In the genomic region with DNA sequence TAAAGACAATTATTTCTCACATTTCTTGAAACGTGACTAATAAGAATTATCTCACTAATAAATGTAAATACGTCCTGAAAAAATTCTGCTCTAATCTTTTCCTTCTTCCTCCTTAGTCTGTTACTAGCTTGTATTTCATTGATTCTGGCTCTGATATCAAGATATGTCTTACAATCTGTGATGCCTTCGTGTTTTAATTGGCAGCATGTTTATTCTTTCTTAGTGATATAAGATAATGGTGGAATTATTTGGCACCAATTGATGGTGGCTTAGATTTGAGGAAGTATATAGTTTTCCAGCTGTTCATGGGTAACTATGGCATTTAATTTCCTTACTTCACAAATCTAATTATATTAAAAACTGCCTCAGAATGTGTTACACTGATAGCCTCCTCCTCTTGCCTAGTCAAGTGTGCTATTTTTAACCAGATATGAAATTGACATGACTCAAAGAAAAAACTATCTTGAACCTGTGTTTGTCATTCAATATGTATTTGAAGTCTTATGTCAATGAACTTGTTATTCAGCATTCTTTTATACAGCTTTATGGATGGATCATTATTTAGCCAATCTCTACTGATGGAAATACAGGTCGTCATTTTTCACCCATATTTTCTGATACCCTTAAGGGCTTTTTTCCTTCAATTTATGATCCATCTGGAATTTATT, we compare ENCODE assay signal across 16 cellular contexts. TPM values are rescaled to one million over a fixed set of nuclear protein-coding genes. Genes with fewer than 3 reads are reported as not detected.
DNase-seq lines count a peak whose midpoint lies in the region; ATAC-seq and TF ChIP-seq lines count a peak whose summit lies in the region.
"Had no signal": no experiment of that assay in that cellular context is flagged by ENCODE, and none has a peak within 500 bp of the region (broad histone marks: within the 10 kb centered on the region; RNA-seq: fewer than 3 reads in every experiment).

No MANE protein-coding gene starts in this region.

- TF ChIP-seq CTCF in Calu3 (IDR thresholded peaks at IDR 0.05; ENCODE audit: unreplicated experiment) (no peak), mammary epithelial cell (conservative IDR thresholded peaks at IDR 0.05 in 1 of 2, IDR thresholded peaks at IDR 0.05 in 1 of 2; ENCODE audit: extremely low read depth in 1 of 2, insufficient read depth in 1 of 2, low read depth in 1 of 2, low read length in 2 of 2) (no peak), right atrium auricular region (IDR thresholded peaks at IDR 0.05) (no peak)

- no peak overlapping the region for H3K4me3 ChIP-seq in mammary epithelial cell (replicated peaks in 1 of 3; ENCODE audit: insufficient read depth in 1 of 3, low read depth in 2 of 3, low read length in 3 of 3)
- H3K4me3 ChIP-seq in right atrium auricular region, result no peak overlapping the region
- H3K4me3 ChIP-seq: PC-9 had no signal

- intact Hi-C loops in Calu3 (cut with micrococcal nuclease; ENCODE audit: unreplicated experiment) (loop anchor here (5.0 kb wide), 1 partner anchor 41 kb away; no protein-coding TSS in a partner anchor), mammary epithelial cell (cut with micrococcal nuclease) (loop anchor here (10.0 kb wide), 1 partner anchor 98 kb away; no protein-coding TSS in a partner anchor)

- H4K20me1 ChIP-seq in mammary epithelial cell (ENCODE audit: insufficient read depth, low read length), result peaks cover 2% of the 10 kb centered on the region

- H3K27me3 Mint-ChIP-seq in Calu3 (ENCODE audit: unreplicated experiment), result no peaks in the 10 kb centered on the region

- CTCF ChIA-PET in Calu3 (lab: Charles Lee), result no interaction called here
- CTCF ChIA-PET in mammary epithelial cell (lab: Charles Lee; ENCODE audit: low non-redundant PET), result no interaction called here

- no peaks in the 10 kb centered on the region for H3K9me3 Mint-ChIP-seq in Calu3 (ENCODE audit: low read depth, unreplicated experiment)
- H3K9me3 Mint-ChIP-seq: CD8-positive, alpha-beta T cell had no signal

- H3K79me2 ChIP-seq in mammary epithelial cell (ENCODE audit: insufficient read depth, low read length), result peaks cover 90% of the 10 kb centered on the region

- H2AFZ ChIP-seq in mammary epithelial cell (ENCODE audit: low read depth, low read length), result no peak overlapping the region
- H2AFZ ChIP-seq: PC-9 had no signal

- DNase-seq in Calu3 (no peak), LHCN-M2 (ENCODE audit: low read depth) (peak; percentile 52), mammary epithelial cell (peak; percentile 7), myocyte (ENCODE audit: low read depth) (peak; percentile 18), cortex of kidney (lab: John Stamatoyannopoulos, UW) (no peak), right atrium auricular region (ENCODE audit: low spot score) (no peak)
- DNase-seq: CD8-positive, alpha-beta T cell; H7; Karpas-422; NCI-H1436 treated with DMSO at 0.1 percent for 48 hours; NCI-H69; SK-N-SH had no signal

- peaks cover 30% of the 10 kb centered on the region for H3K36me3 Mint-ChIP-seq in Calu3 (ENCODE audit: insufficient read depth, unreplicated experiment)

- ATAC-seq in GM21390 (IDR thresholded peaks at IDR 0.05; ENCODE audit: unreplicated experiment), result no peak
- no peak for ATAC-seq in GM19455 (IDR thresholded peaks at IDR 0.05; ENCODE audit: unreplicated experiment)
- ATAC-seq: CD8-positive, alpha-beta T cell had no signal

- no TSS peak for BruUV-seq in Calu3 (replicated peaks; lab: Mats Ljungman, UMichigan)
- no TSS peak for BruUV-seq in mammary epithelial cell (replicated peaks; lab: Mats Ljungman, UMichigan)

- H3K27me3 ChIP-seq in mammary epithelial cell (ENCODE audit: insufficient read depth, low read length), result no peaks in the 10 kb centered on the region
- no peaks in the 10 kb centered on the region for H3K27me3 ChIP-seq in right atrium auricular region

- H3K4me3 Mint-ChIP-seq in Calu3 (ENCODE audit: low read depth, unreplicated experiment), result peak overlapping the region; percentile 40
- H3K4me3 Mint-ChIP-seq: CD8-positive, alpha-beta T cell had no signal

- in situ Hi-C loops in mammary epithelial cell (cut with MboI; ENCODE audit: low sequenced_read_pairs in 2 of 2), result no loop called here

- H3K4me1 ChIP-seq in mammary epithelial cell (ENCODE audit: insufficient read depth, low read length), result peaks cover 4% of the 10 kb centered on the region
- H3K4me1 ChIP-seq in right atrium auricular region, result peaks cover 0 to 31% of the 10 kb centered on the region in 2 donors

- no peaks in the 10 kb centered on the region for H3K9me3 ChIP-seq in mammary epithelial cell (replicated peaks; ENCODE audit: insufficient read depth, low read length)
- no peaks in the 10 kb centered on the region for H3K9me3 ChIP-seq in right atrium auricular region
- H3K9me3 ChIP-seq: SK-N-SH had no signal

- dilution Hi-C loops in mammary epithelial cell (cut with HindIII; ENCODE audit: low sequenced_read_pairs), result no loop called here

- H3K27ac Mint-ChIP-seq in Calu3 (ENCODE audit: unreplicated experiment), result peak overlapping the region; percentile 73
- H3K27ac Mint-ChIP-seq: CD8-positive, alpha-beta T cell had no signal

- no peak overlapping the region for H3K4me2 ChIP-seq in mammary epithelial cell (ENCODE audit: insufficient read depth, low read depth, low read length)
- H3K4me2 ChIP-seq: PC-9, SK-N-SH had no signal

- H3K27ac ChIP-seq in mammary epithelial cell (ENCODE audit: insufficient read depth, low read depth, low read length), result no peak overlapping the region
- H3K27ac ChIP-seq in right atrium auricular region, result peak overlapping the region in 1 of 2 donors; percentile 43
- H3K27ac ChIP-seq: PC-9 had no signal

- H3K4me1 Mint-ChIP-seq in Calu3 (ENCODE audit: low read depth, unreplicated experiment), result peaks cover 30% of the 10 kb centered on the region

- WGBS in mammary epithelial cell (ENCODE audit: low coverage, missing lambda C conversion rate), result 46% methylated on average over 4 of the region's 4 CpGs

- no peak overlapping the region for H3K9ac ChIP-seq in mammary epithelial cell (ENCODE audit: insufficient read depth, low read length)
- H3K9ac ChIP-seq: SK-N-SH had no signal

- H3K36me3 ChIP-seq in mammary epithelial cell (ENCODE audit: insufficient read depth, low read length), result peaks cover 14% of the 10 kb centered on the region
- H3K36me3 ChIP-seq in right atrium auricular region, result peaks cover 8% of the 10 kb centered on the region

RNA-seq across cellular contexts. Expression of a gene that starts 5.3 kb away (rescaled TPM):
- 78.3 and 84.1 TPM in 2 replicates for total RNA-seq in Calu3 (2022)
- total RNA-seq in LHCN-M2 (2014; rRNA removed), result 67.9 and 71.2 TPM in 2 replicates
- polyA plus RNA-seq in LHCN-M2 (2012), result 20.7 TPM
- 100 to 1,000 TPM in 1 of 2 donors, 10 to 100 TPM in 1; 79.3 to 130 TPM for total RNA-seq in mammary epithelial cell
- polyA plus RNA-seq in mammary epithelial cell, result 54.5 TPM
- 55.3 TPM for polyA minus RNA-seq in mammary epithelial cell
- total RNA-seq in myocyte, result 50.5 and 52.9 TPM in 2 replicates
- 22.2 TPM for polyA plus RNA-seq in myocyte (2012)
- 10 to 100 TPM; 17.6 to 23.1 TPM for total RNA-seq in right atrium auricular region

RNA-seq across cellular contexts. Expression of a gene that starts 43.4 kb away (rescaled TPM):
- total RNA-seq in Calu3 (2022), result 0.71 and 1.3 TPM in 2 replicates
- total RNA-seq in LHCN-M2 (2014; rRNA removed), result under 0.01 TPM in 1 of 2 replicates, not detected in the other
- not detected for polyA plus RNA-seq in LHCN-M2 (2012)
- not detected for total RNA-seq in mammary epithelial cell
- polyA plus RNA-seq in mammary epithelial cell, result not detected
- polyA minus RNA-seq in mammary epithelial cell, result not detected
- total RNA-seq in myocyte, result not detected in 2 replicates
- not detected for polyA plus RNA-seq in myocyte (2012)
- total RNA-seq in right atrium auricular region, result not detected
- total RNA-seq: CD8-positive, alpha-beta T cell; PC-9 had no signal
- polyA plus RNA-seq: BJ had no signal

RNA-seq across cellular contexts. Expression of a gene that starts 48.0 kb away (rescaled TPM):
- total RNA-seq in Calu3 (2022) (13.8 and 15.0 TPM in 2 replicates), LHCN-M2 (2014; rRNA removed) (11.1 and 11.4 TPM in 2 replicates), mammary epithelial cell (10 to 100 TPM; 15.6 to 26.0 TPM), myocyte (12.8 and 15.2 TPM in 2 replicates), right atrium auricular region (10 to 100 TPM in 1 of 2 donors, 1 to 10 TPM in 1; 7.0 to 10.9 TPM)
- 1.9 TPM for polyA plus RNA-seq in LHCN-M2 (2012)
- 5.4 TPM for polyA plus RNA-seq in mammary epithelial cell
- polyA minus RNA-seq in mammary epithelial cell, result 21.7 TPM
- 3.7 TPM for polyA plus RNA-seq in myocyte (2012)

Comparison
In these comparisons a context has a peak if more than half of its experiments do, and no peak if none do; other contexts are left out.
1. DNase-seq: peak in LHCN-M2 (single experiment), mammary epithelial cell (single experiment) and myocyte (single experiment); none in Calu3 (single experiment), cortex of kidney (single experiment) and right atrium auricular region (single experiment).